Comparison of ENCODE assay signal across 8 cellular contexts in the genomic region with DNA sequence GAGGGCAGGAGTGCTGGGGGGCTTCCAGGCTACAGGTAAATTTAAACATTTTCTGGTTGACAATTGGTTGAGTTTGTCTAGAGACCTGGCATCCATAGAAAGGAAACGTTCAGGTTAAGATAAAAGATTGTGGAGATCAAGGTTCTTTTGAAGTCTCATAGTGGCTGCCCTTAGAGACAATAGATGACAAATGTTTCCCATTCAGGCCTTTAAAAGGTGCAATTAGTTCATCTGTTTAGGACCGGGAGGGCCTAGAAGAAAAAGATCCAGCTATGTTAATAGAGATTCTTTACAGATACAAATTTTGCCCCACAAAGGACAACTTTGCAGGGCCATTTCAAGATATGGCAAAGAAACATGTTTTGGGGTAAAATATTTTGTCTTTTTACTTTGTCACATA. TPM values are rescaled to one million over a fixed set of nuclear protein-coding genes. Genes with fewer than 3 reads are reported as not detected.
DNase-seq lines count a peak whose midpoint lies in the region; ATAC-seq, FAIRE-seq and TF ChIP-seq lines count a peak whose summit lies in the region.
"Not testable (repeated sequence)": the region's sequence is repeated elsewhere in the genome, so short reads cannot be mapped to it uniquely, and the experiment has no call there.
"Had no signal": no experiment of that assay in that cellular context is flagged by ENCODE, and none has a peak within 500 bp of the region (broad histone marks: within the 10 kb centered on the region; RNA-seq: fewer than 3 reads in every experiment).

No MANE protein-coding gene starts in this region.

- H4K91ac ChIP-seq in H1 (replicated peaks; ENCODE audit: insufficient read length, low read length), result not testable (repeated sequence)

- not testable (repeated sequence) for H3K56ac ChIP-seq in H1 (replicated peaks; ENCODE audit: insufficient read length, low read depth, low read length)

- not testable (repeated sequence) for H3K4ac ChIP-seq in H1 (replicated peaks; ENCODE audit: insufficient read length, low read depth, low read length)

- not testable (repeated sequence) for H2AFZ ChIP-seq in H1 (ENCODE audit: low read length)

- not testable (repeated sequence) for H3K27ac ChIP-seq in CD8-positive, alpha-beta memory T cell (ENCODE audit: low read depth, low read length); H1 (ENCODE audit: low read depth, low read length)

- not testable (repeated sequence) for TF ChIP-seq EP300 in H1 (IDR thresholded peaks at IDR 0.05; ENCODE audit: borderline replicate concordance in 1 of 2, low read depth in 2 of 2, low read length in 2 of 2)

- not testable (repeated sequence) for FAIRE-seq in H1 (lab: Jason Lieb, UNC)

- not testable (repeated sequence) for H2AK5ac ChIP-seq in H1 (ENCODE audit: low read depth, low read length)

- not testable (repeated sequence) for H3K4me2 ChIP-seq in H1 (ENCODE audit: insufficient read depth in 1 of 2, low read depth in 2 of 2, low read length in 2 of 2)

- H3K9ac ChIP-seq in H1 (replicated peaks in 1 of 4; ENCODE audit: extremely low read depth in 1 of 4, low read depth in 3 of 4, low read length in 3 of 4), result not testable (repeated sequence)

- H2BK15ac ChIP-seq in H1 (ENCODE audit: low read length), result not testable (repeated sequence)

- not testable (repeated sequence) for H3K79me2 ChIP-seq in H1 (ENCODE audit: control insufficient read depth in 1 of 2, insufficient read depth in 2 of 2, low read length in 2 of 2)

- H3K18ac ChIP-seq in H1 (ENCODE audit: extremely low read depth, low read length), result not testable (repeated sequence)

- peak overlapping the region; percentile 31 to 92 (median 62) for H3K27ac Mint-ChIP-seq in CD8-positive, alpha-beta memory T cell
- peak overlapping the region in 2 of 3 donors; percentile 12 to 67 for H3K27ac Mint-ChIP-seq in IgD-negative memory B cell
- H3K27ac Mint-ChIP-seq in activated CD4-positive, alpha-beta T cell treated with anti-CD3 and anti-CD28 coated beads, Interleukin-2, amount 10 ng/mL, durations not matched to agents 7 days and 5 days, result peak overlapping the region; percentile 10
- H3K27ac Mint-ChIP-seq in activated T-cell treated with anti-CD3 and anti-CD28 coated beads, Interleukin-2, amount 50 U/mL, for 72 hours, result peak overlapping the region; percentile 23
- peak overlapping the region in 9 of 10 donors; percentile 2 to 76 (median 37) for H3K27ac Mint-ChIP-seq in naive thymus-derived CD8-positive, alpha-beta T cell
- H3K27ac Mint-ChIP-seq in type B pancreatic cell, result peak overlapping the region; percentile 23

- not testable (repeated sequence) for H2BK12ac ChIP-seq in H1 (ENCODE audit: low read depth, low read length)

- peaks cover 0 to 19% (median 0%) of the 10 kb centered on the region in 3 donors for H3K36me3 Mint-ChIP-seq in CD8-positive, alpha-beta memory T cell
- H3K36me3 Mint-ChIP-seq in IgD-negative memory B cell; activated CD4-positive, alpha-beta T cell treated with anti-CD3 and anti-CD28 coated beads, Interleukin-2, amount 10 ng/mL, durations not matched to agents 7 days and 5 days (ENCODE audit: low read depth); activated T-cell treated with anti-CD3 and anti-CD28 coated beads, Interleukin-2, amount 50 U/mL, for 72 hours (ENCODE audit: insufficient read depth in 2 of 2); naive thymus-derived CD8-positive, alpha-beta T cell; type B pancreatic cell: not testable (repeated sequence)

- H3K4me1 ChIP-seq in CD8-positive, alpha-beta memory T cell (ENCODE audit: insufficient read depth, low read length), result not testable (repeated sequence)
- H3K4me1 ChIP-seq in H1 (replicated peaks in 1 of 4; ENCODE audit: control insufficient read depth in 3 of 4, insufficient read depth in 4 of 4, low read length in 3 of 4), result peaks cover 4 to 18% (median 13%) of the 10 kb centered on the region in 4 experiments

- not testable (repeated sequence) for H4K20me1 ChIP-seq in H1 (replicated peaks in 1 of 2; ENCODE audit: control insufficient read depth in 1 of 2, insufficient read depth in 2 of 2, low read length in 2 of 2)

- not testable (repeated sequence) for ATAC-seq in activated T-cell treated with anti-CD3 and anti-CD28 coated beads, Interleukin-2, amount 50 U/mL, for 72 hours (replicated peaks in 1 of 2); naive thymus-derived CD8-positive, alpha-beta T cell

- CTCF ChIA-PET in CD8-positive, alpha-beta memory T cell (lab: Charles Lee), result not testable (repeated sequence)
- CTCF ChIA-PET in activated CD4-positive, alpha-beta T cell treated with anti-CD3 and anti-CD28 coated beads, Interleukin-2, amount 10 ng/mL, durations not matched to agents 7 days and 5 days (lab: Charles Lee), result interaction anchor here (0.7 kb wide), 1 partner anchor 8 kb away, joined by 4 read pairs; no protein-coding TSS in a partner anchor
- CTCF ChIA-PET in H1 (lab: Charles Lee; ENCODE audit: partially characterized antibody), result interaction anchor here (1.2 kb wide), 1 partner anchor 63 kb away, joined by 4 read pairs; no protein-coding TSS in a partner anchor

- not testable (repeated sequence) for H3K14ac ChIP-seq in H1 (ENCODE audit: insufficient read length)

- not testable (repeated sequence) for TF ChIP-seq POLR2A in H1 (IDR thresholded peaks at IDR 0.05; ENCODE audit: control extremely low read depth in 1 of 2, low read depth in 2 of 2, low read length in 2 of 2)

- not testable (repeated sequence) for H2BK5ac ChIP-seq in H1 (ENCODE audit: low read depth, low read length)

- peak in 1 of 5 donors; percentile 24 for DNase-seq in CD8-positive, alpha-beta memory T cell
- DNase-seq in activated CD4-positive, alpha-beta T cell treated with anti-CD3 and anti-CD28 coated beads, Interleukin-2, amount 10 ng/mL, durations not matched to agents 7 days and 5 days; activated T-cell treated with anti-CD3 and anti-CD28 coated beads, Interleukin-2, amount 50 U/mL, for 72 hours; H1 (ENCODE audit: low read depth in 1 of 2, low spot score in 2 of 2); type B pancreatic cell (ENCODE audit: extremely low spot score, unreplicated experiment): not testable (repeated sequence)
- DNase-seq in naive thymus-derived CD8-positive, alpha-beta T cell, result peak in 2 of 10 donors; percentile 27 to 40

- not testable (repeated sequence) for H2BK20ac ChIP-seq in H1 (ENCODE audit: low read length)

- H3K4me1 Mint-ChIP-seq in CD8-positive, alpha-beta memory T cell, result peaks cover 20 to 27% (median 26%) of the 10 kb centered on the region in 3 donors
- peaks cover 11 to 14% (median 14%) of the 10 kb centered on the region in 3 donors for H3K4me1 Mint-ChIP-seq in IgD-negative memory B cell
- peaks cover 40% of the 10 kb centered on the region for H3K4me1 Mint-ChIP-seq in activated CD4-positive, alpha-beta T cell treated with anti-CD3 and anti-CD28 coated beads, Interleukin-2, amount 10 ng/mL, durations not matched to agents 7 days and 5 days
- H3K4me1 Mint-ChIP-seq in activated T-cell treated with anti-CD3 and anti-CD28 coated beads, Interleukin-2, amount 50 U/mL, for 72 hours (ENCODE audit: low read depth), result peaks cover 28% of the 10 kb centered on the region
- H3K4me1 Mint-ChIP-seq in naive thymus-derived CD8-positive, alpha-beta T cell, result peaks cover 14 to 41% (median 35%) of the 10 kb centered on the region in 4 donors
- peaks cover 35% of the 10 kb centered on the region for H3K4me1 Mint-ChIP-seq in type B pancreatic cell (ENCODE audit: unreplicated experiment)

- not testable (repeated sequence) for H3K23ac ChIP-seq in H1 (ENCODE audit: insufficient read length)

- POLR2A ChIA-PET in CD8-positive, alpha-beta memory T cell (lab: Charles Lee), result interaction anchor here (0.7 kb wide), 2 partner anchors 16 to 24 kb away, joined by 4 to 6 read pairs; no protein-coding TSS in a partner anchor
- POLR2A ChIA-PET in activated CD4-positive, alpha-beta T cell treated with anti-CD3 and anti-CD28 coated beads, Interleukin-2, amount 10 ng/mL, durations not matched to agents 7 days and 5 days (lab: Charles Lee); H1 (lab: Charles Lee; ENCODE audit: partially characterized antibody): not testable (repeated sequence)
- POLR2A ChIA-PET in naive thymus-derived CD8-positive, alpha-beta T cell (lab: Charles Lee), result interaction anchor here (0.6 to 0.7 kb wide), 2 partner anchors 73 to 1482 kb away, joined by 3 read pairs; no protein-coding TSS in a partner anchor

- not testable (repeated sequence) for H3K27me3 Mint-ChIP-seq in CD8-positive, alpha-beta memory T cell; IgD-negative memory B cell; activated CD4-positive, alpha-beta T cell treated with anti-CD3 and anti-CD28 coated beads, Interleukin-2, amount 10 ng/mL, durations not matched to agents 7 days and 5 days; activated T-cell treated with anti-CD3 and anti-CD28 coated beads, Interleukin-2, amount 50 U/mL, for 72 hours (ENCODE audit: low read depth); naive thymus-derived CD8-positive, alpha-beta T cell; type B pancreatic cell

- TF ChIP-seq RAD21 in H1 (IDR thresholded peaks at IDR 0.05 in 1 of 2, conservative IDR thresholded peaks at IDR 0.05 in 1 of 2; ENCODE audit: low read depth in 2 of 2, low read length in 2 of 2), result not testable (repeated sequence)

- not testable (repeated sequence) for H4K5ac ChIP-seq in H1 (ENCODE audit: insufficient read length, low read depth, low read length)

- 28% methylated on average over 2 of the region's 2 CpGs; no CpG with 5 or more reads in 1 of the 2 experiments for WGBS in H1 (ENCODE audit: extremely low coverage in 1 of 2, insufficient coverage in 1 of 2, insufficient read length in 1 of 2, insufficient replicate concordance in 2 of 2, low coverage in 1 of 2, low lambda C conversion rate in 2 of 2, missing lambda C conversion rate in 1 of 2), 2 experiments

- H3K23me2 ChIP-seq in H1 (ENCODE audit: low read depth, low read length), result not testable (repeated sequence)

- H3K4me3 ChIP-seq in CD8-positive, alpha-beta memory T cell (ENCODE audit: low read length); H1 (ENCODE audit: extremely low read depth in 1 of 4, insufficient read depth in 2 of 4, low read depth in 3 of 4, low read length in 4 of 4): not testable (repeated sequence)

- not testable (repeated sequence) for H3K27me3 ChIP-seq in CD8-positive, alpha-beta memory T cell (ENCODE audit: insufficient read depth, low read length, poor library complexity, severe bottlenecking); H1 (replicated peaks in 1 of 4; ENCODE audit: control insufficient read depth in 3 of 4, extremely low read depth in 1 of 4, insufficient read depth in 3 of 4, low read length in 3 of 4)

- H3K9me3 Mint-ChIP-seq in CD8-positive, alpha-beta memory T cell; IgD-negative memory B cell; activated CD4-positive, alpha-beta T cell treated with anti-CD3 and anti-CD28 coated beads, Interleukin-2, amount 10 ng/mL, durations not matched to agents 7 days and 5 days; activated T-cell treated with anti-CD3 and anti-CD28 coated beads, Interleukin-2, amount 50 U/mL, for 72 hours; naive thymus-derived CD8-positive, alpha-beta T cell; type B pancreatic cell: not testable (repeated sequence)

- H3K79me1 ChIP-seq in H1 (ENCODE audit: low read depth, low read length), result not testable (repeated sequence)

- not testable (repeated sequence) for H3K36me3 ChIP-seq in CD8-positive, alpha-beta memory T cell (ENCODE audit: insufficient read depth, low read length); H1 (ENCODE audit: control insufficient read depth in 2 of 4, insufficient read depth in 4 of 4, low read length in 3 of 4)

- not testable (repeated sequence) for H4K8ac ChIP-seq in H1 (ENCODE audit: extremely low read depth, insufficient read depth, low read length)

- H2BK120ac ChIP-seq in H1 (replicated peaks; ENCODE audit: low read depth, low read length), result not testable (repeated sequence)

- H3K9me3 ChIP-seq in CD8-positive, alpha-beta memory T cell (ENCODE audit: low read length); H1 (ENCODE audit: insufficient read depth in 2 of 2, low read depth in 1 of 2, low read length in 1 of 2): not testable (repeated sequence)

- TF ChIP-seq CTCF in H1 (IDR thresholded peaks at IDR 0.05; ENCODE audit: control extremely low read depth in 1 of 3, insufficient read depth in 1 of 3, low read depth in 1 of 3, low read length in 3 of 3); type B pancreatic cell (conservative IDR thresholded peaks at IDR 0.05): not testable (repeated sequence)

- peak overlapping the region in 1 of 7 donors; percentile 45 for H3K4me3 Mint-ChIP-seq in CD8-positive, alpha-beta memory T cell
- peak overlapping the region in 1 of 4 donors; percentile 7 for H3K4me3 Mint-ChIP-seq in IgD-negative memory B cell
- H3K4me3 Mint-ChIP-seq in activated CD4-positive, alpha-beta T cell treated with anti-CD3 and anti-CD28 coated beads, Interleukin-2, amount 10 ng/mL, durations not matched to agents 7 days and 5 days; activated T-cell treated with anti-CD3 and anti-CD28 coated beads, Interleukin-2, amount 50 U/mL, for 72 hours; type B pancreatic cell: not testable (repeated sequence)
- H3K4me3 Mint-ChIP-seq in naive thymus-derived CD8-positive, alpha-beta T cell, result peak overlapping the region in 2 of 10 donors; percentile 11 to 26

RNA-seq across cellular contexts. Expression of gene APOBEC3F, which starts 3.6 kb away (rescaled TPM):
- 10 to 100 TPM; 28.4 to 30.1 TPM for total RNA-seq in CD8-positive, alpha-beta memory T cell
- polyA plus RNA-seq in CD8-positive, alpha-beta memory T cell, result 20.5 TPM
- 33.0 TPM for polyA plus RNA-seq in IgD-negative memory B cell
- total RNA-seq in activated CD4-positive, alpha-beta T cell treated with anti-CD3 and anti-CD28 coated beads, Interleukin-2, amount 10 ng/mL, durations not matched to agents 7 days and 5 days, result 10 to 100 TPM; 27.9 to 33.8 TPM
- 10 to 100 TPM; 44.8 to 49.0 TPM for total RNA-seq in activated T-cell treated with anti-CD3 and anti-CD28 coated beads, Interleukin-2, amount 50 U/mL, for 72 hours
- total RNA-seq in H1 (2021; fragmentation: NEBNext Ultra II Directional; extraction: Animal tissue kit (Norgen Biotek cat#: 25700)), result 7.3 and 9.7 TPM in 2 replicates
- polyA plus RNA-seq in H1 (2011; rRNA removed), result 4.0 and 5.5 TPM in 2 replicates
- polyA plus RNA-seq in H1 (2011; cell fraction: cytosol; rRNA removed), result 3.1 TPM
- polyA plus RNA-seq in H1 (2011; cell fraction: nucleus; rRNA removed), result 4.0 TPM
- 3.8 to 5.7 TPM (median 4.8 TPM) in 4 replicates for polyA plus RNA-seq in H1 (2012, experiment 1 of 2)
- polyA plus RNA-seq in H1 (2012, experiment 2 of 2), result 2.6 TPM
- 4.7 TPM for polyA plus RNA-seq in H1 (2013, experiment 1 of 2)
- polyA plus RNA-seq in H1 (2013, experiment 2 of 2), result 4.7 TPM
- polyA minus RNA-seq in H1 (2011; rRNA and poly(A)+ RNA removed), result 6.5 and 6.8 TPM in 2 replicates
- polyA minus RNA-seq in H1 (2011; cell fraction: cytosol; rRNA and poly(A)+ RNA removed), result 5.7 TPM
- polyA minus RNA-seq in H1 (2011; cell fraction: nucleus; rRNA and poly(A)+ RNA removed), result 4.4 TPM
- 10 to 100 TPM; 22.2 to 24.3 TPM for total RNA-seq in naive thymus-derived CD8-positive, alpha-beta T cell
- 10 to 100 TPM in 1 of 3 donors, 1 to 10 TPM in 2; 7.0 to 10.1 (median 8.4) TPM for polyA plus RNA-seq in naive thymus-derived CD8-positive, alpha-beta T cell
- total RNA-seq in type B pancreatic cell (ENCODE audit: low replicate concordance), result 14.9 and 18.9 TPM in 2 replicates

RNA-seq across cellular contexts. Expression of gene APOBEC3D, which starts 16.1 kb away (rescaled TPM):
- 10 to 100 TPM; 40.8 to 41.3 TPM for total RNA-seq in CD8-positive, alpha-beta memory T cell
- polyA plus RNA-seq in CD8-positive, alpha-beta memory T cell, result 20.1 TPM
- 22.0 TPM for polyA plus RNA-seq in IgD-negative memory B cell
- 10 to 100 TPM; 34.7 to 39.7 TPM for total RNA-seq in activated CD4-positive, alpha-beta T cell treated with anti-CD3 and anti-CD28 coated beads, Interleukin-2, amount 10 ng/mL, durations not matched to agents 7 days and 5 days
- total RNA-seq in activated T-cell treated with anti-CD3 and anti-CD28 coated beads, Interleukin-2, amount 50 U/mL, for 72 hours, result 10 to 100 TPM; 33.9 to 43.0 TPM
- total RNA-seq in H1 (2021; fragmentation: NEBNext Ultra II Directional; extraction: Animal tissue kit (Norgen Biotek cat#: 25700)), result 5.5 and 7.2 TPM in 2 replicates
- polyA plus RNA-seq in H1 (2011; rRNA removed), result 2.2 and 4.3 TPM in 2 replicates
- polyA plus RNA-seq in H1 (2011; cell fraction: cytosol; rRNA removed), result 2.7 TPM
- polyA plus RNA-seq in H1 (2011; cell fraction: nucleus; rRNA removed), result 5.2 TPM
- 5.2 to 9.9 TPM (median 8.0 TPM) in 4 replicates for polyA plus RNA-seq in H1 (2012, experiment 1 of 2)
- polyA plus RNA-seq in H1 (2012, experiment 2 of 2), result 3.9 TPM
- polyA plus RNA-seq in H1 (2013, experiment 1 of 2), result 3.9 TPM
- polyA plus RNA-seq in H1 (2013, experiment 2 of 2), result 4.6 TPM
- polyA minus RNA-seq in H1 (2011; rRNA and poly(A)+ RNA removed), result 7.2 and 9.4 TPM in 2 replicates
- polyA minus RNA-seq in H1 (2011; cell fraction: cytosol; rRNA and poly(A)+ RNA removed), result 2.7 TPM
- polyA minus RNA-seq in H1 (2011; cell fraction: nucleus; rRNA and poly(A)+ RNA removed), result 3.5 TPM
- total RNA-seq in naive thymus-derived CD8-positive, alpha-beta T cell, result 10 to 100 TPM in 1 of 2 experiments, 1 to 10 TPM in 1; 9.6 to 11.0 TPM
- 1 to 10 TPM; 5.2 to 7.1 (median 6.0) TPM for polyA plus RNA-seq in naive thymus-derived CD8-positive, alpha-beta T cell
- total RNA-seq in type B pancreatic cell (ENCODE audit: low replicate concordance), result 3.9 and 6.9 TPM in 2 replicates
- total RNA-seq: HT1080 had no signal

RNA-seq across cellular contexts. Expression of gene APOBEC3C, which starts 23.0 kb away (rescaled TPM):
- 100 to 1,000 TPM; 133 to 138 TPM for total RNA-seq in CD8-positive, alpha-beta memory T cell
- polyA plus RNA-seq in CD8-positive, alpha-beta memory T cell, result 255 TPM
- polyA plus RNA-seq in IgD-negative memory B cell, result 268 TPM
- 100 to 1,000 TPM; 111 to 144 TPM for total RNA-seq in activated CD4-positive, alpha-beta T cell treated with anti-CD3 and anti-CD28 coated beads, Interleukin-2, amount 10 ng/mL, durations not matched to agents 7 days and 5 days
- total RNA-seq in activated T-cell treated with anti-CD3 and anti-CD28 coated beads, Interleukin-2, amount 50 U/mL, for 72 hours, result 100 to 1,000 TPM; 143 to 147 TPM
- total RNA-seq in H1 (2021; fragmentation: NEBNext Ultra II Directional; extraction: Animal tissue kit (Norgen Biotek cat#: 25700)), result 23.3 and 23.7 TPM in 2 replicates
- polyA plus RNA-seq in H1 (2011; rRNA removed), result 20.3 and 22.8 TPM in 2 replicates
- 13.0 TPM for polyA plus RNA-seq in H1 (2011; cell fraction: cytosol; rRNA removed)
- polyA plus RNA-seq in H1 (2011; cell fraction: nucleus; rRNA removed), result 11.5 TPM
- 24.1 to 37.8 TPM (median 30.0 TPM) in 4 replicates for polyA plus RNA-seq in H1 (2012, experiment 1 of 2)
- 34.1 TPM for polyA plus RNA-seq in H1 (2012, experiment 2 of 2)
- polyA plus RNA-seq in H1 (2013, experiment 1 of 2), result 41.5 TPM
- polyA plus RNA-seq in H1 (2013, experiment 2 of 2), result 38.6 TPM
- 9.3 and 11.0 TPM in 2 replicates for polyA minus RNA-seq in H1 (2011; rRNA and poly(A)+ RNA removed)
- 8.7 TPM for polyA minus RNA-seq in H1 (2011; cell fraction: cytosol; rRNA and poly(A)+ RNA removed)
- polyA minus RNA-seq in H1 (2011; cell fraction: nucleus; rRNA and poly(A)+ RNA removed), result 6.3 TPM
- 10 to 100 TPM; 24.3 to 26.9 TPM for total RNA-seq in naive thymus-derived CD8-positive, alpha-beta T cell
- 100 to 1,000 TPM in 1 of 3 donors, 10 to 100 TPM in 2; 64.7 to 119 (median 66.5) TPM for polyA plus RNA-seq in naive thymus-derived CD8-positive, alpha-beta T cell
- total RNA-seq in type B pancreatic cell (ENCODE audit: low replicate concordance), result 26.0 and 55.3 TPM in 2 replicates

RNA-seq across cellular contexts. Expression of gene APOBEC3G, which starts 40.0 kb away (rescaled TPM):
- 100 to 1,000 TPM; 158 to 165 TPM for total RNA-seq in CD8-positive, alpha-beta memory T cell
- polyA plus RNA-seq in CD8-positive, alpha-beta memory T cell, result 256 TPM
- polyA plus RNA-seq in IgD-negative memory B cell (90.7 TPM), H1 (2011; rRNA removed) (1.7 and 2.5 TPM in 2 replicates)
- 10 to 100 TPM; 89.6 to 96.4 TPM for total RNA-seq in activated CD4-positive, alpha-beta T cell treated with anti-CD3 and anti-CD28 coated beads, Interleukin-2, amount 10 ng/mL, durations not matched to agents 7 days and 5 days
- 100 to 1,000 TPM in 1 of 2 donors, 10 to 100 TPM in 1; 77.8 to 115 TPM for total RNA-seq in activated T-cell treated with anti-CD3 and anti-CD28 coated beads, Interleukin-2, amount 50 U/mL, for 72 hours
- 0.94 and 2.0 TPM in 2 replicates for total RNA-seq in H1 (2021; fragmentation: NEBNext Ultra II Directional; extraction: Animal tissue kit (Norgen Biotek cat#: 25700))
- 2.3 TPM for polyA plus RNA-seq in H1 (2011; cell fraction: cytosol; rRNA removed)
- polyA plus RNA-seq in H1 (2011; cell fraction: nucleus; rRNA removed), result 2.7 TPM
- polyA plus RNA-seq in H1 (2012, experiment 1 of 2), result 0.74 to 1.8 TPM (median 1.5 TPM) in 4 replicates
- 1.3 TPM for polyA plus RNA-seq in H1 (2012, experiment 2 of 2)
- 1.2 TPM for polyA plus RNA-seq in H1 (2013, experiment 1 of 2)
- polyA plus RNA-seq in H1 (2013, experiment 2 of 2), result 1.1 TPM
- polyA minus RNA-seq in H1 (2011; rRNA and poly(A)+ RNA removed), result 2.6 and 2.7 TPM in 2 replicates
- polyA minus RNA-seq in H1 (2011; cell fraction: cytosol; rRNA and poly(A)+ RNA removed), result 1.5 TPM
- polyA minus RNA-seq in H1 (2011; cell fraction: nucleus; rRNA and poly(A)+ RNA removed), result 2.7 TPM
- 10 to 100 TPM; 24.3 to 27.4 TPM for total RNA-seq in naive thymus-derived CD8-positive, alpha-beta T cell
- polyA plus RNA-seq in naive thymus-derived CD8-positive, alpha-beta T cell, result 100 to 1,000 TPM in 1 of 3 donors, 10 to 100 TPM in 2; 30.6 to 113 (median 38.7) TPM
- total RNA-seq in type B pancreatic cell (ENCODE audit: low replicate concordance), result 5.6 and 8.0 TPM in 2 replicates

RNA-seq across cellular contexts. Expression of gene APOBEC3B, which starts 54.9 kb away (rescaled TPM):
- total RNA-seq in CD8-positive, alpha-beta memory T cell, result 1 to 10 TPM; 6.7 to 7.3 TPM
- 0.55 TPM for polyA plus RNA-seq in CD8-positive, alpha-beta memory T cell
- 7.0 TPM for polyA plus RNA-seq in IgD-negative memory B cell
- 1 to 10 TPM; 8.7 to 8.8 TPM for total RNA-seq in activated CD4-positive, alpha-beta T cell treated with anti-CD3 and anti-CD28 coated beads, Interleukin-2, amount 10 ng/mL, durations not matched to agents 7 days and 5 days
- total RNA-seq in activated T-cell treated with anti-CD3 and anti-CD28 coated beads, Interleukin-2, amount 50 U/mL, for 72 hours, result 10 to 100 TPM; 27.1 to 44.7 TPM
- 14.2 and 16.3 TPM in 2 replicates for total RNA-seq in H1 (2021; fragmentation: NEBNext Ultra II Directional; extraction: Animal tissue kit (Norgen Biotek cat#: 25700))
- polyA plus RNA-seq in H1 (2011; rRNA removed), result 43.3 and 74.9 TPM in 2 replicates
- 40.4 TPM for polyA plus RNA-seq in H1 (2011; cell fraction: cytosol; rRNA removed)
- 33.2 TPM for polyA plus RNA-seq in H1 (2011; cell fraction: nucleus; rRNA removed)
- 32.7 to 53.6 TPM (median 44.2 TPM) in 4 replicates for polyA plus RNA-seq in H1 (2012, experiment 1 of 2)
- 38.3 TPM for polyA plus RNA-seq in H1 (2012, experiment 2 of 2)
- polyA plus RNA-seq in H1 (2013, experiment 1 of 2), result 10.0 TPM
- polyA plus RNA-seq in H1 (2013, experiment 2 of 2), result 10.3 TPM
- polyA minus RNA-seq in H1 (2011; rRNA and poly(A)+ RNA removed), result 28.2 and 43.0 TPM in 2 replicates
- 13.7 TPM for polyA minus RNA-seq in H1 (2011; cell fraction: cytosol; rRNA and poly(A)+ RNA removed)
- 8.5 TPM for polyA minus RNA-seq in H1 (2011; cell fraction: nucleus; rRNA and poly(A)+ RNA removed)
- under 1 TPM in 1 of 2 experiments, not detected in 1; 0.47 TPM for total RNA-seq in naive thymus-derived CD8-positive, alpha-beta T cell
- under 1 TPM in 1 of 3 donors, not detected in 2; 0.14 TPM for polyA plus RNA-seq in naive thymus-derived CD8-positive, alpha-beta T cell
- 6.7 and 7.1 TPM in 2 replicates for total RNA-seq in type B pancreatic cell (ENCODE audit: low replicate concordance)

Comparison
In these comparisons a context has a peak if more than half of its experiments do, and no peak if none do; other contexts are left out.
1. H3K27ac Mint-ChIP-seq: peak in every context shown above with its lines; median percentile 62 in CD8-positive, alpha-beta memory T cell; 40 in IgD-negative memory B cell; 37 in naive thymus-derived CD8-positive, alpha-beta T cell; 23 in activated T-cell treated with anti-CD3 and anti-CD28 coated beads, Interleukin-2, amount 50 U/mL, for 72 hours; 23 in type B pancreatic cell; 10 in activated CD4-positive, alpha-beta T cell treated with anti-CD3 and anti-CD28 coated beads, Interleukin-2, amount 10 ng/mL, durations not matched to agents 7 days and 5 days.